Comparison of ENCODE assay signal across 28 cellular contexts in genomic region chr2:73027340-73027739, GRCh38.
"Had no signal": no experiment of that assay in that cellular context is flagged by ENCODE, and none has a peak within 500 bp of the region (broad histone marks: within the 10 kb centered on the region; RNA-seq: fewer than 3 reads in every experiment).

No MANE protein-coding gene starts in this region.

- H3K36me3 ChIP-seq: pancreas, prostate gland, thoracic aorta, thyroid gland, vagina had no signal

- ATAC-seq: natural killer cell treated with Interleukin-12 subunit alpha and Interleukin-12 subunit beta and Interleukin-15 and Interleukin-18, amount 100 ng/mL, for 72 hours; pancreas; right cardiac atrium; right lobe of liver; stimulated activated effector memory CD8-positive, alpha-beta T cell treated with anti-CD3 and anti-CD28 coated beads, Interleukin-12 subunit alpha, Interleukin-12 subunit beta, amount 100 ng/mL, for 72 hours; stimulated activated naive B cell treated with anti-CD40 and anti-IgM and Interleukin-4, amounts not matched to agents 10 μg/mL and 1 μg/mL and 100 μg/mL, for 72 hours had no signal

- H3K4me3 Mint-ChIP-seq: natural killer cell treated with Interleukin-12 subunit alpha and Interleukin-12 subunit beta and Interleukin-15 and Interleukin-18, amount 100 ng/mL, for 72 hours; nephron progenitor cell; neural crest cell; stimulated activated effector memory CD8-positive, alpha-beta T cell treated with anti-CD3 and anti-CD28 coated beads, Interleukin-12 subunit alpha, Interleukin-12 subunit beta, amount 100 ng/mL, for 72 hours; stimulated activated naive B cell treated with anti-CD40 and anti-IgM and Interleukin-4, amounts not matched to agents 10 μg/mL and 1 μg/mL and 100 μg/mL, for 72 hours; stimulated activated naive CD8-positive, alpha-beta T cell treated with anti-CD3 and anti-CD28 coated beads, Interleukin-15, Interleukin-2, amounts not matched to agents 100 ng/mL and 50 ng/mL, for 24 hours had no signal

- H3K4me3 ChIP-seq: pancreas, prostate gland, right lobe of liver, sigmoid colon, stomach, thoracic aorta, thyroid gland, tibial nerve, upper lobe of left lung, vagina had no signal

- H3K4me1 Mint-ChIP-seq: stimulated activated effector memory CD8-positive, alpha-beta T cell treated with anti-CD3 and anti-CD28 coated beads, Interleukin-12 subunit alpha, Interleukin-12 subunit beta, amount 100 ng/mL, for 72 hours had no signal

- H3K9me3 ChIP-seq: neutrophil, pancreas, prostate gland, right lobe of liver, sigmoid colon, stomach, thoracic aorta, thyroid gland, tibial nerve, upper lobe of left lung, vagina had no signal

- H3K4me1 ChIP-seq: prostate gland, sigmoid colon, thyroid gland, vagina had no signal

- H3K27me3 Mint-ChIP-seq: natural killer cell treated with Interleukin-12 subunit alpha and Interleukin-12 subunit beta and Interleukin-15 and Interleukin-18, amount 100 ng/mL, for 72 hours; stimulated activated naive B cell treated with anti-CD40 and anti-IgM and Interleukin-4, amounts not matched to agents 10 μg/mL and 1 μg/mL and 100 μg/mL, for 72 hours; stimulated activated naive CD8-positive, alpha-beta T cell treated with anti-CD3 and anti-CD28 coated beads, Interleukin-15, Interleukin-2, amounts not matched to agents 100 ng/mL and 50 ng/mL, for 24 hours had no signal

- FAIRE-seq: pancreas, small intestine, urothelium cell line had no signal

- H3K27ac ChIP-seq: neutrophil, pancreas, prostate gland, right lobe of liver, sigmoid colon, stomach, thoracic aorta, thyroid gland, upper lobe of left lung, vagina had no signal

- H3K27me3 ChIP-seq: neutrophil, pancreas, right lobe of liver, sigmoid colon, stomach, thyroid gland, tibial nerve, upper lobe of left lung, vagina had no signal

- H3K36me3 Mint-ChIP-seq: natural killer cell treated with Interleukin-12 subunit alpha and Interleukin-12 subunit beta and Interleukin-15 and Interleukin-18, amount 100 ng/mL, for 72 hours; stimulated activated effector memory CD8-positive, alpha-beta T cell treated with anti-CD3 and anti-CD28 coated beads, Interleukin-12 subunit alpha, Interleukin-12 subunit beta, amount 100 ng/mL, for 72 hours had no signal

- H3K27ac Mint-ChIP-seq: natural killer cell treated with Interleukin-12 subunit alpha and Interleukin-12 subunit beta and Interleukin-15 and Interleukin-18, amount 100 ng/mL, for 72 hours; nephron progenitor cell; stimulated activated effector memory CD8-positive, alpha-beta T cell treated with anti-CD3 and anti-CD28 coated beads, Interleukin-12 subunit alpha, Interleukin-12 subunit beta, amount 100 ng/mL, for 72 hours; stimulated activated naive B cell treated with anti-CD40 and anti-IgM and Interleukin-4, amounts not matched to agents 10 μg/mL and 1 μg/mL and 100 μg/mL, for 72 hours; stimulated activated naive CD8-positive, alpha-beta T cell treated with anti-CD3 and anti-CD28 coated beads, Interleukin-15, Interleukin-2, amounts not matched to agents 100 ng/mL and 50 ng/mL, for 24 hours had no signal

- DNase-seq: nephron progenitor cell; nucleus accumbens; pancreas; retina; right cardiac atrium; right lobe of liver; sigmoid colon; small intestine; stimulated activated CD4-positive, alpha-beta T cell treated with anti-CD3 and anti-CD28 coated beads, Interleukin-15, amount 100 ng/mL, for 24 hours; stimulated activated CD4-positive, alpha-beta T cell treated with anti-CD3 and anti-CD28 coated beads, Interleukin-2, amount 100 ng/mL, for 24 hours; stimulated activated CD4-positive, alpha-beta T cell treated with anti-CD3 and anti-CD28 coated beads, Interleukin-2, amount 100 ng/mL, for 48 hours; stimulated activated CD4-positive, alpha-beta T cell treated with anti-CD3 and anti-CD28 coated beads, Interleukin-4, amount 100 ng/mL, for 24 hours; stimulated activated naive B cell treated with anti-CD40 and anti-IgM and Interleukin-4, amounts not matched to agents 10 μg/mL and 1 μg/mL and 100 μg/mL, for 72 hours; stimulated activated naive CD4-positive, alpha-beta T cell treated with Interleukin-2 at 50 U/mL for 16 hours; stomach; thyroid gland; trophoblast cell; upper lobe of left lung had no signal

- H3K9me3 Mint-ChIP-seq: natural killer cell treated with Interleukin-12 subunit alpha and Interleukin-12 subunit beta and Interleukin-15 and Interleukin-18, amount 100 ng/mL, for 72 hours; nephron progenitor cell; neural crest cell; stimulated activated effector memory CD8-positive, alpha-beta T cell treated with anti-CD3 and anti-CD28 coated beads, Interleukin-12 subunit alpha, Interleukin-12 subunit beta, amount 100 ng/mL, for 72 hours; stimulated activated naive B cell treated with anti-CD40 and anti-IgM and Interleukin-4, amounts not matched to agents 10 μg/mL and 1 μg/mL and 100 μg/mL, for 72 hours; stimulated activated naive CD8-positive, alpha-beta T cell treated with anti-CD3 and anti-CD28 coated beads, Interleukin-15, Interleukin-2, amounts not matched to agents 100 ng/mL and 50 ng/mL, for 24 hours had no signal
